23 cellular contexts compared by ENCODE assay signal in genomic region chr2:28454016-28454930, GRCh38. TPM values are rescaled to one million over a fixed set of nuclear protein-coding genes. Genes with fewer than 3 reads are reported as not detected.
DNase-seq lines count a peak whose midpoint lies in the region; ATAC-seq, FAIRE-seq and TF ChIP-seq lines count a peak whose summit lies in the region.
"Had no signal": no experiment of that assay in that cellular context is flagged by ENCODE, and none has a peak within 500 bp of the region (broad histone marks: within the 10 kb centered on the region; RNA-seq: fewer than 3 reads in every experiment).

No MANE protein-coding gene starts in this region.

- H3K27me3 Mint-ChIP-seq in HFFc6 (ENCODE audit: insufficient read depth) = no peaks in the 10 kb centered on the region; the same call in 1 of the 2 replicates

- POLR2A ChIA-PET in K562 (lab: Yijun Ruan, JAX) = no interaction called here

- no peak for TF ChIP-seq RAD21 in K562 (CRISPR knock-in tag; conservative IDR thresholded peaks at IDR 0.05 in 1 of 2, IDR thresholded peaks at IDR 0.05 in 1 of 2)

- H3K4me1 Mint-ChIP-seq in HFFc6 (ENCODE audit: low read depth) = peaks cover 51% of the 10 kb centered on the region

- intact Hi-C loops in K562 (cut with micrococcal nuclease) = loop anchor here (5.0 kb wide), 2 partner anchors 647 to 752 kb away; no protein-coding TSS in a partner anchor
- intact Hi-C loops in thyroid gland (cut with DNase I) = no loop called here
- intact Hi-C loops in left ventricle myocardium inferior (cut with micrococcal nuclease) = no loop called here

- no TSS peak for BruUV-seq in K562 (replicated peaks; lab: Mats Ljungman, UMichigan)

- ATAC-seq in K562 = no peak
- ATAC-seq in foreskin keratinocyte = peak; percentile 72
- ATAC-seq: activated CD4-positive, CD25-positive, alpha-beta regulatory T cell treated with anti-CD3 and anti-CD28 coated beads, Interleukin-2, amount 50 U/mL, for 24 hours; gastroesophageal sphincter; left lobe of liver; sciatic nerve had no signal

- FAIRE-seq in K562 (lab: Jason Lieb, UNC) = no peak
- no peak for FAIRE-seq in HTR-8/SVneo (lab: Jason Lieb, UNC)
- FAIRE-seq in H54 (lab: Jason Lieb, UNC) = no peak
- FAIRE-seq: D721Med, H1 had no signal

- H3K9me3 Mint-ChIP-seq in HFFc6 = no peaks in the 10 kb centered on the region
- H3K9me3 Mint-ChIP-seq: endodermal cell; T-helper 2 cell treated with Interferon-gamma antibody and Interleukin-4, amounts not matched to agents 5 μg/mL and 100 μg/mL, for 36 hours had no signal

- DNase-seq in HFFc6 (peak; percentile 67), K562 (ENCODE audit: extremely low read depth in 1 of 4, low spot score in 3 of 4) (no peak), foreskin keratinocyte (peak in 1 of 2 donors; percentile 90), thyroid gland (peak; percentile 64 to 74), HTR-8/SVneo (ENCODE audit: insufficient read length, low spot score) (no peak), WERI-Rb-1 (no peak), left ventricle myocardium inferior (no peak), H54 (ENCODE audit: insufficient read length, low spot score) (no peak)
- DNase-seq: activated effector memory CD4-positive, alpha-beta T cell treated with Interleukin-2 at 50 U/mL for 16 hours; amniotic stem cell; endodermal cell; NCI-H187; NCI-H446 treated with DMSO at 0.1 percent for 48 hours; occipital lobe; Right ventricle myocardium superior; substantia nigra had no signal

- no peak overlapping the region for H3K9ac ChIP-seq in K562 (ENCODE audit: insufficient read depth in 1 of 2, low read depth in 2 of 2, low read length in 2 of 2)

- no peaks in the 10 kb centered on the region for H3K79me2 ChIP-seq in K562 (ENCODE audit: control insufficient read depth, insufficient read depth, low read length)

- H3K4me3 Mint-ChIP-seq in HFFc6 = no peak overlapping the region
- H3K4me3 Mint-ChIP-seq: endodermal cell; T-helper 2 cell treated with Interferon-gamma antibody and Interleukin-4, amounts not matched to agents 5 μg/mL and 100 μg/mL, for 36 hours had no signal

- TF ChIP-seq EP300 in K562 (IDR thresholded peaks at IDR 0.05; ENCODE audit: low read length) = no peak

- 0 out of 2 replicates have a peak, but pooled peaks cover 7% of the 10 kb centered on the region for H4K20me1 ChIP-seq in K562 (replicated peaks; ENCODE audit: control insufficient read depth, insufficient read depth, low read length)

- H3K9me3 ChIP-seq in K562 (replicated peaks; ENCODE audit: control insufficient read depth, insufficient read depth, low read depth, low read length) (no peaks in the 10 kb centered on the region), thyroid gland (no peaks in the 10 kb centered on the region), WERI-Rb-1 (ENCODE audit: severe bottlenecking) (no peaks in the 10 kb centered on the region), left ventricle myocardium inferior (replicated peaks) (no peaks in the 10 kb centered on the region)
- H3K9me3 ChIP-seq: gastroesophageal sphincter had no signal

- H3K4me2 ChIP-seq in K562 (ENCODE audit: insufficient read depth, low read length) = no peak overlapping the region

- TF ChIP-seq CTCF in HFFc6 (IDR thresholded peaks at IDR 0.05) (no peak; the same call in 1 of the 2 replicates), K562 (IDR thresholded peaks at IDR 0.05 in 2 of 3, conservative IDR thresholded peaks at IDR 0.05 in 1 of 3; ENCODE audit: insufficient read depth in 2 of 3, low read depth in 1 of 3, low read length in 3 of 3) (no peak), foreskin keratinocyte (conservative IDR thresholded peaks at IDR 0.05) (peak; percentile 54), thyroid gland (IDR thresholded peaks at IDR 0.05) (no peak), WERI-Rb-1 (IDR thresholded peaks at IDR 0.05; ENCODE audit: low read depth, low read length) (no peak), left ventricle myocardium inferior (IDR thresholded peaks at IDR 0.05; ENCODE audit: borderline replicate concordance) (no peak)

- WGBS in K562 (ENCODE audit: insufficient coverage, low coverage, missing lambda C conversion rate) = 10% methylated on average over 14 of the region's 14 CpGs
- 71 to 73% methylated on average over 13 to 14 of the region's 14 CpGs for WGBS in thyroid gland, 2 donors

- H3K36me3 Mint-ChIP-seq in HFFc6 (ENCODE audit: low read depth) = no peaks in the 10 kb centered on the region

- peaks cover 0 to 26% of the 10 kb centered on the region in 2 experiments; a peak in 2 of 5 replicates for H3K27me3 ChIP-seq in K562 (ENCODE audit: control insufficient read depth in 2 of 2, insufficient read depth in 2 of 2, low read length in 2 of 2)
- H3K27me3 ChIP-seq in foreskin keratinocyte = no peaks in the 10 kb centered on the region
- no peaks in the 10 kb centered on the region for H3K27me3 ChIP-seq in thyroid gland
- H3K27me3 ChIP-seq in WERI-Rb-1 (ENCODE audit: insufficient read depth, low read depth, severe bottlenecking) = no peaks in the 10 kb centered on the region
- H3K27me3 ChIP-seq in left ventricle myocardium inferior (ENCODE audit: low read depth) = no peaks in the 10 kb centered on the region
- H3K27me3 ChIP-seq: gastroesophageal sphincter had no signal

- H3K9me1 ChIP-seq in K562 (ENCODE audit: control insufficient read depth, insufficient read depth, low read length) = no peaks in the 10 kb centered on the region

- no peak for TF ChIP-seq POLR2A in K562 (conservative IDR thresholded peaks at IDR 0.05)
- no peak for TF ChIP-seq POLR2A in thyroid gland (IDR thresholded peaks at IDR 0.05)
- TF ChIP-seq POLR2A in H54 (IDR thresholded peaks at IDR 0.05; ENCODE audit: low read depth, low read length) = no peak

- H3K36me3 ChIP-seq in K562 (ENCODE audit: control insufficient read depth, insufficient read depth, low read length) = no peaks in the 10 kb centered on the region
- no peaks in the 10 kb centered on the region for H3K36me3 ChIP-seq in thyroid gland
- no peaks in the 10 kb centered on the region for H3K36me3 ChIP-seq in WERI-Rb-1
- no peaks in the 10 kb centered on the region for H3K36me3 ChIP-seq in left ventricle myocardium inferior
- H3K36me3 ChIP-seq: gastroesophageal sphincter had no signal

- CTCF ChIA-PET in K562 (lab: Yijun Ruan, JAX; ENCODE audit: low intra/inter-chr PET ratio) = no interaction called here

- no peak overlapping the region for H2AFZ ChIP-seq in K562 (ENCODE audit: low read depth, low read length)

- peaks cover 10% of the 10 kb centered on the region in 2 experiments; a peak in 4 of 5 replicates for H3K4me1 ChIP-seq in K562 (replicated peaks in 1 of 2; ENCODE audit: control insufficient read depth in 2 of 2, insufficient read depth in 2 of 2, low read length in 2 of 2)
- H3K4me1 ChIP-seq in foreskin keratinocyte = peaks cover 16% of the 10 kb centered on the region
- peaks cover 0 to 4% of the 10 kb centered on the region in 2 donors for H3K4me1 ChIP-seq in thyroid gland
- peaks cover 7% of the 10 kb centered on the region for H3K4me1 ChIP-seq in left ventricle myocardium inferior
- H3K4me1 ChIP-seq: gastroesophageal sphincter had no signal

- no peak overlapping the region for H3K4me3 ChIP-seq in K562
- no peak overlapping the region for H3K4me3 ChIP-seq in thyroid gland (replicated peaks in 1 of 3)
- no peak overlapping the region for H3K4me3 ChIP-seq in WERI-Rb-1 (ENCODE audit: low read depth, low read length)
- no peak overlapping the region for H3K4me3 ChIP-seq in left ventricle myocardium inferior
- H3K4me3 ChIP-seq: gastroesophageal sphincter had no signal

- H3K27ac Mint-ChIP-seq in HFFc6 = peak overlapping the region; percentile 78
- H3K27ac Mint-ChIP-seq: endodermal cell; T-helper 2 cell treated with Interferon-gamma antibody and Interleukin-4, amounts not matched to agents 5 μg/mL and 100 μg/mL, for 36 hours had no signal

- H3K27ac ChIP-seq in K562 (ENCODE audit: extremely low read depth, low read depth, low read length) = no peak overlapping the region
- peak overlapping the region; percentile 42 for H3K27ac ChIP-seq in foreskin keratinocyte
- H3K27ac ChIP-seq in thyroid gland = no peak overlapping the region
- no peak overlapping the region for H3K27ac ChIP-seq in WERI-Rb-1
- no peak overlapping the region for H3K27ac ChIP-seq in left ventricle myocardium inferior (replicated peaks)
- H3K27ac ChIP-seq: gastroesophageal sphincter had no signal

- in situ Hi-C loops in K562 (cut with MboI) = no loop called here

TF ChIP-seq in K562, 482 proteins besides CTCF, POLR2A, EP300 and RAD21 (continues in another document):
- TF ChIP-seq SIX5 (IDR thresholded peaks at IDR 0.05; ENCODE audit: borderline replicate concordance in 1 of 2, insufficient read depth in 1 of 2, low read depth in 1 of 2, low read length in 2 of 2) (no peak), RBM25 (IDR thresholded peaks at IDR 0.05; ENCODE audit: low read depth, low read length, severe bottlenecking) (peak; percentile 47)

RNA-seq across cellular contexts. Expression of gene PLB1, which starts 41.6 kb away (rescaled TPM):
- under 1 TPM; 0.36 to 0.95 (median 0.62) TPM for total RNA-seq in HFFc6 (2021; fragmentation: NEBNext Ultra II Directional; extraction: Animal tissue kit (Norgen Biotek cat#: 25700))
- total RNA-seq in K562 (2011; cell fraction: chromatin; rRNA removed; ENCODE audit: low replicate concordance) = 0.37 and 0.48 TPM in 2 replicates
- total RNA-seq in K562 (2011; cell fraction: nucleolus; rRNA removed) = 0.33 TPM in 1 of 2 replicates, not detected in the other
- 0.07 and 0.38 TPM in 2 replicates for total RNA-seq in K562 (2011; cell fraction: nucleoplasm; rRNA removed)
- 0.09 TPM in 1 of 2 replicates, not detected in the other for total RNA-seq in K562 (2014; rRNA removed)
- not detected in 2 replicates for total RNA-seq in K562 (2014; rRNA removed; fragmentation: Illumina TruSeq; extraction: Trizol)
- total RNA-seq in K562 (2015; rRNA removed; fragmentation: Illumina TruSeq; extraction: Trizol) = 0.04 and 0.19 TPM in 2 replicates
- 0.07 TPM in 1 of 2 replicates, not detected in the other for total RNA-seq in K562 (2021)
- 0.08 and 0.24 TPM in 2 replicates for polyA plus RNA-seq in K562 (2011; rRNA removed)
- polyA plus RNA-seq in K562 (2011; cell fraction: cytosol; rRNA removed) = 0.04 and 0.06 TPM in 2 replicates
- 0.28 and 0.35 TPM in 2 replicates for polyA plus RNA-seq in K562 (2011; cell fraction: nucleus; rRNA removed)
- 0.16 and 0.39 TPM in 2 replicates for polyA plus RNA-seq in K562 (2012)
- polyA plus RNA-seq in K562 (2014; fragmentation: Illumina TruSeq; extraction: Trizol) = 0.03 and 0.11 TPM in 2 replicates
- under 1 TPM in 1 of 2 experiments, not detected in 1; 0.01 TPM for polyA plus RNA-seq in K562 (2014; fragmentation: Nextera tagmentation; extraction: Ambion mirVana)
- polyA plus RNA-seq in K562 (2014; rRNA removed) = 0.07 and 0.09 TPM in 2 replicates
- 0.06 and 0.11 TPM in 2 replicates for polyA minus RNA-seq in K562 (2011; rRNA and poly(A)+ RNA removed)
- polyA minus RNA-seq in K562 (2011; cell fraction: cytosol; rRNA and poly(A)+ RNA removed) = not detected in 2 replicates
- 0.11 and 0.40 TPM in 2 replicates for polyA minus RNA-seq in K562 (2011; cell fraction: nucleus; rRNA and poly(A)+ RNA removed)
- 3.7 and 3.8 TPM in 2 replicates for total RNA-seq in foreskin keratinocyte
- polyA plus RNA-seq in foreskin keratinocyte = 2.1 and 2.2 TPM in 2 replicates
- 1 to 10 TPM; 1.2 to 3.3 (median 1.8) TPM for total RNA-seq in thyroid gland
- total RNA-seq in left ventricle myocardium inferior = 2.4 TPM

Comparison
In these comparisons a context has a peak if more than half of its experiments do, and no peak if none do; other contexts are left out.
1. DNase-seq: peak in HFFc6 (single experiment) and thyroid gland (2 of 2); none in K562 (0 of 4), HTR-8/SVneo (single experiment), WERI-Rb-1 (single experiment), left ventricle myocardium inferior (single experiment) and H54 (single experiment).